In the genomic region with DNA sequence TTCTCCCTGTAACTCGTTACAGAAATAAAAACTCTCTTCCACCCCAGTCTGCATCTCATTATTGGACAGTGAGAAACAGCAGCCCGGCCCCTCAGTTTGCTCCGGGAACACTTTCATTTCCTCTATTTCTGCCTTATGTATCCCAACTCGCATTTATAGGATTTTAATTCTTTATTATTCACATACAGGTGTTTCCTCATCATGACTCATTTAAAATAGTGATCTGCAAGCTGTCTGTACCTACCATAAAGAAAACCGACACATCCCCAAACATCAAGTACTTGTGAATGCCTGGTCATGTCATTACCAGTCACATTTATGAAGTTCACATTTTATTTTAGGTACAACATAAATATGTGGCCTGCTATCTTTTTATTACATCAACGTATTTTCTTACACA, we compare ENCODE assay signal across 1 cellular context.
TF ChIP-seq lines count a peak whose summit lies in the region.

No MANE protein-coding gene starts in this region.

TF ChIP-seq in K562, 482 proteins besides CTCF, POLR2A, EP300 and RAD21:
- TF ChIP-seq, protein P1, sequence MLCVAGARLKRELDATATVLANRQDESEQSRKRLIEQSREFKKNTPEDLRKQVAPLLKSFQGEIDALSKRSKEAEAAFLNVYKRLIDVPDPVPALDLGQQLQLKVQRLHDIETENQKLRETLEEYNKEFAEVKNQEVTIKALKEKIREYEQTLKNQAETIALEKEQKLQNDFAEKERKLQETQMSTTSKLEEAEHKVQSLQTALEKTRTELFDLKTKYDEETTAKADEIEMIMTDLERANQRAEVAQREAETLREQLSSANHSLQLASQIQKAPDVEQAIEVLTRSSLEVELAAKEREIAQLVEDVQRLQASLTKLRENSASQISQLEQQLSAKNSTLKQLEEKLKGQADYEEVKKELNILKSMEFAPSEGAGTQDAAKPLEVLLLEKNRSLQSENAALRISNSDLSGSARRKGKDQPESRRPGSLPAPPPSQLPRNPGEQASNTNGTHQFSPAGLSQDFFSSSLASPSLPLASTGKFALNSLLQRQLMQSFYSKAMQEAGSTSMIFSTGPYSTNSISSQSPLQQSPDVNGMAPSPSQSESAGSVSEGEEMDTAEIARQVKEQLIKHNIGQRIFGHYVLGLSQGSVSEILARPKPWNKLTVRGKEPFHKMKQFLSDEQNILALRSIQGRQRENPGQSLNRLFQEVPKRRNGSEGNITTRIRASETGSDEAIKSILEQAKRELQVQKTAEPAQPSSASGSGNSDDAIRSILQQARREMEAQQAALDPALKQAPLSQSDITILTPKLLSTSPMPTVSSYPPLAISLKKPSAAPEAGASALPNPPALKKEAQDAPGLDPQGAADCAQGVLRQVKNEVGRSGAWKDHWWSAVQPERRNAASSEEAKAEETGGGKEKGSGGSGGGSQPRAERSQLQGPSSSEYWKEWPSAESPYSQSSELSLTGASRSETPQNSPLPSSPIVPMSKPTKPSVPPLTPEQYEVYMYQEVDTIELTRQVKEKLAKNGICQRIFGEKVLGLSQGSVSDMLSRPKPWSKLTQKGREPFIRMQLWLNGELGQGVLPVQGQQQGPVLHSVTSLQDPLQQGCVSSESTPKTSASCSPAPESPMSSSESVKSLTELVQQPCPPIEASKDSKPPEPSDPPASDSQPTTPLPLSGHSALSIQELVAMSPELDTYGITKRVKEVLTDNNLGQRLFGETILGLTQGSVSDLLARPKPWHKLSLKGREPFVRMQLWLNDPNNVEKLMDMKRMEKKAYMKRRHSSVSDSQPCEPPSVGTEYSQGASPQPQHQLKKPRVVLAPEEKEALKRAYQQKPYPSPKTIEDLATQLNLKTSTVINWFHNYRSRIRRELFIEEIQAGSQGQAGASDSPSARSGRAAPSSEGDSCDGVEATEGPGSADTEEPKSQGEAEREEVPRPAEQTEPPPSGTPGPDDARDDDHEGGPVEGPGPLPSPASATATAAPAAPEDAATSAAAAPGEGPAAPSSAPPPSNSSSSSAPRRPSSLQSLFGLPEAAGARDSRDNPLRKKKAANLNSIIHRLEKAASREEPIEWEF (CRISPR knock-in tag; IDR thresholded peaks at IDR 0.05), result no peak
- TF ChIP-seq RFX5 (IDR thresholded peaks at IDR 0.05; ENCODE audit: low read depth, low read length), result no peak
- TF ChIP-seq CCNT2 (IDR thresholded peaks at IDR 0.05; ENCODE audit: borderline replicate concordance, extremely low read depth, insufficient read length, low read depth, low read length), result no peak
- TF ChIP-seq, protein P2, sequence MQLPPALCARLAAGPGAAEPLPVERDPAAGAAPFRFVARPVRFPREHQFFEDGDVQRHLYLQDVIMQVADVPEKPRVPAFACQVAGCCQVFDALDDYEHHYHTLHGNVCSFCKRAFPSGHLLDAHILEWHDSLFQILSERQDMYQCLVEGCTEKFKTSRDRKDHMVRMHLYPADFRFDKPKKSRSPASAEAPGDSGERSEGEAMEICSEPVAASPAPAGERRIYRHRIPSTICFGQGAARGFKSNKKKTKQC (CRISPR knock-in tag; IDR thresholded peaks at IDR 0.05), result no peak
- no peak for TF ChIP-seq RBBP5 (IDR thresholded peaks at IDR 0.05; ENCODE audit: borderline replicate concordance, insufficient read depth, low read length, poor library complexity, severe bottlenecking)
- TF ChIP-seq ZBTB1 (CRISPR knock-in tag; IDR thresholded peaks at IDR 0.05; ENCODE audit: borderline replicate concordance, low read depth), result no peak
- no peak for TF ChIP-seq FOXJ3 (CRISPR knock-in tag; IDR thresholded peaks at IDR 0.05)
- no peak for TF ChIP-seq ZKSCAN3 (CRISPR knock-in tag; IDR thresholded peaks at IDR 0.05)
- TF ChIP-seq, protein P3, sequence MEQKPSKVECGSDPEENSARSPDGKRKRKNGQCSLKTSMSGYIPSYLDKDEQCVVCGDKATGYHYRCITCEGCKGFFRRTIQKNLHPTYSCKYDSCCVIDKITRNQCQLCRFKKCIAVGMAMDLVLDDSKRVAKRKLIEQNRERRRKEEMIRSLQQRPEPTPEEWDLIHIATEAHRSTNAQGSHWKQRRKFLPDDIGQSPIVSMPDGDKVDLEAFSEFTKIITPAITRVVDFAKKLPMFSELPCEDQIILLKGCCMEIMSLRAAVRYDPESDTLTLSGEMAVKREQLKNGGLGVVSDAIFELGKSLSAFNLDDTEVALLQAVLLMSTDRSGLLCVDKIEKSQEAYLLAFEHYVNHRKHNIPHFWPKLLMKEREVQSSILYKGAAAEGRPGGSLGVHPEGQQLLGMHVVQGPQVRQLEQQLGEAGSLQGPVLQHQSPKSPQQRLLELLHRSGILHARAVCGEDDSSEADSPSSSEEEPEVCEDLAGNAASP (IDR thresholded peaks at IDR 0.05), result no peak
- no peak for TF ChIP-seq GTF2E2 (tag; IDR thresholded peaks at IDR 0.05)
- no peak for TF ChIP-seq MEF2D (tag; conservative IDR thresholded peaks at IDR 0.05; ENCODE audit: low read depth)
- TF ChIP-seq, protein P4, sequence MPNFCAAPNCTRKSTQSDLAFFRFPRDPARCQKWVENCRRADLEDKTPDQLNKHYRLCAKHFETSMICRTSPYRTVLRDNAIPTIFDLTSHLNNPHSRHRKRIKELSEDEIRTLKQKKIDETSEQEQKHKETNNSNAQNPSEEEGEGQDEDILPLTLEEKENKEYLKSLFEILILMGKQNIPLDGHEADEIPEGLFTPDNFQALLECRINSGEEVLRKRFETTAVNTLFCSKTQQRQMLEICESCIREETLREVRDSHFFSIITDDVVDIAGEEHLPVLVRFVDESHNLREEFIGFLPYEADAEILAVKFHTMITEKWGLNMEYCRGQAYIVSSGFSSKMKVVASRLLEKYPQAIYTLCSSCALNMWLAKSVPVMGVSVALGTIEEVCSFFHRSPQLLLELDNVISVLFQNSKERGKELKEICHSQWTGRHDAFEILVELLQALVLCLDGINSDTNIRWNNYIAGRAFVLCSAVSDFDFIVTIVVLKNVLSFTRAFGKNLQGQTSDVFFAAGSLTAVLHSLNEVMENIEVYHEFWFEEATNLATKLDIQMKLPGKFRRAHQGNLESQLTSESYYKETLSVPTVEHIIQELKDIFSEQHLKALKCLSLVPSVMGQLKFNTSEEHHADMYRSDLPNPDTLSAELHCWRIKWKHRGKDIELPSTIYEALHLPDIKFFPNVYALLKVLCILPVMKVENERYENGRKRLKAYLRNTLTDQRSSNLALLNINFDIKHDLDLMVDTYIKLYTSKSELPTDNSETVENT (CRISPR knock-in tag; IDR thresholded peaks at IDR 0.05), result no peak
- TF ChIP-seq LEF1 (IDR thresholded peaks at IDR 0.05), result no peak
- TF ChIP-seq SLC30A9 (CRISPR knock-in tag; IDR thresholded peaks at IDR 0.05), result no peak
- TF ChIP-seq, protein P5, sequence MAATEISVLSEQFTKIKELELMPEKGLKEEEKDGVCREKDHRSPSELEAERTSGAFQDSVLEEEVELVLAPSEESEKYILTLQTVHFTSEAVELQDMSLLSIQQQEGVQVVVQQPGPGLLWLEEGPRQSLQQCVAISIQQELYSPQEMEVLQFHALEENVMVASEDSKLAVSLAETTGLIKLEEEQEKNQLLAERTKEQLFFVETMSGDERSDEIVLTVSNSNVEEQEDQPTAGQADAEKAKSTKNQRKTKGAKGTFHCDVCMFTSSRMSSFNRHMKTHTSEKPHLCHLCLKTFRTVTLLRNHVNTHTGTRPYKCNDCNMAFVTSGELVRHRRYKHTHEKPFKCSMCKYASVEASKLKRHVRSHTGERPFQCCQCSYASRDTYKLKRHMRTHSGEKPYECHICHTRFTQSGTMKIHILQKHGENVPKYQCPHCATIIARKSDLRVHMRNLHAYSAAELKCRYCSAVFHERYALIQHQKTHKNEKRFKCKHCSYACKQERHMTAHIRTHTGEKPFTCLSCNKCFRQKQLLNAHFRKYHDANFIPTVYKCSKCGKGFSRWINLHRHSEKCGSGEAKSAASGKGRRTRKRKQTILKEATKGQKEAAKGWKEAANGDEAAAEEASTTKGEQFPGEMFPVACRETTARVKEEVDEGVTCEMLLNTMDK (IDR thresholded peaks at IDR 0.05; ENCODE audit: borderline replicate concordance, insufficient read depth, low read depth, low read length, poor library complexity, severe bottlenecking), result no peak
